25 cellular contexts compared by ENCODE assay signal in genomic region chr13:73738626-73739025, GRCh38.
"Had no signal": no experiment of that assay in that cellular context is flagged by ENCODE, and none has a peak within 500 bp of the region (broad histone marks: within the 10 kb centered on the region; RNA-seq: fewer than 3 reads in every experiment).

No MANE protein-coding gene starts in this region.

- H3K36me3 ChIP-seq: breast epithelium had no signal

- DNase-seq: activated B cell treated with CpG ODN at 0.5 μM for 24 hours; activated CD4-positive, alpha-beta T cell treated with anti-CD3 and anti-CD28 coated beads for 1 hour; activated CD4-positive, alpha-beta T cell treated with anti-CD3 and anti-CD28 coated beads, Interleukin-2, amount 10 ng/mL, durations not matched to agents 24 days and 14 days; activated CD4-positive, alpha-beta T cell treated with anti-CD3 and anti-CD28 coated beads, Interleukin-2, amount 50 U/mL, for 48 hours; activated CD8-positive, alpha-beta memory T cell treated with anti-CD3 and anti-CD28 coated beads, Interleukin-2, amount 10 ng/mL, durations not matched to agents 7 days and 5 days; activated effector memory CD4-positive, alpha-beta T cell treated with Interleukin-2 at 50 U/mL for 16 hours; activated naive CD4-positive, alpha-beta T cell; activated T-cell treated with anti-CD3 and anti-CD28 coated beads, Interleukin-2, amount 50 U/mL, for 24 hours; aorta; caudate nucleus; Karpas-422; NCI-H1092; NCI-H1417; NCI-H1930; NCI-H2171; NCI-H2227 treated with DMSO at 0.1 percent for 48 hours; NCI-H446 treated with DMSO at 0.1 percent for 48 hours; NCI-H524 treated with DMSO at 0.1 percent for 48 hours; NCI-H774; NK-92 treated with Interleukin-12 subunit alpha and Interleukin-12 subunit beta, amount 100 ng/mL, for 24 hours; SIG-M5; T-helper 17 cell; T-helper 9 cell had no signal

- H3K9me3 ChIP-seq: breast epithelium had no signal

- H3K4me1 ChIP-seq: breast epithelium had no signal

- H3K27me3 ChIP-seq: breast epithelium had no signal

- H3K4me3 ChIP-seq: breast epithelium, K562 had no signal

- H3K27ac ChIP-seq: breast epithelium had no signal
